ENCODE assay signal across 1 cellular context in the genomic region with DNA sequence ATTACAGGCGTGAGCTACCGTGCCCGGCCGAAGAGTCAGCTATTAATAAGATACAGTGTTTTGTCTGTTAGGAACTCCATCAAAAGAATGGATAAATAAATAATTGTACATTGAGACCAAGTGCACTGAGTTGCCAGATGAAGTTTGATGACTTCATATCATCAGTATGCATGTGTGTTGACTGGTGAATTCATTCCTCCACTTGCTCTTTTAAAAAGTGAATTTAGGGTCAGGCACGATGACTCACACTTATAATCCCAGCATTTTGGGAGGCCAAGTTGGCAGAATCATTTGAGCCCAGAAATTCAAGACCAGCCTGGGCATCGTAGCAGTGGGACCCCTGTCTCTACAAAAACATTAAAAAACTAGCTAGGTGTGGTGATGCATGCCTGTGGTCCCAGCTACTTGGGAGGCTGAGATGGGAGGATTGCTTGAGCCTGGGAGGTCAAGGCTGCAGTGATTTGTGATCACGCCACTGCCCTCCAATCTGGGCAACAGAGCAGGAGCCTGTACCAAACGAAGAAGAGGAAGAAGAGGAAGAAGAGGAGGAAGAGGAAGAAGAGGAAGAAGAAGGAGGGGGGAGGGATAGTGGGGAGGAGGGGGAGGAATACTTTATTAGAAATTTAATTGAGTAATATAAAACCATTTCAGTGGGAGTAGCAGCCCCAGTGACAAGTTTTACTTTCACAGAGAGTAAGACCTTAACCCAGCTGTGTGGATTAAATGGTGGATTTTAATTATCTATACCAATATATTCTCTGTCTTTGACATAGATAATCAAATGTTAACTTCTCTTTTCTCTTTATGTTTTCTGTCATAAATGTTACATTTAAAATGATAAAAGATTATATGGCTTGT.
TF ChIP-seq lines count a peak whose summit lies in the region.

No MANE protein-coding gene starts in this region.

TF ChIP-seq in HCT116, 20 proteins besides CTCF, POLR2A, EP300 and RAD21 (continued from another document):
- TF ChIP-seq, protein P1, sequence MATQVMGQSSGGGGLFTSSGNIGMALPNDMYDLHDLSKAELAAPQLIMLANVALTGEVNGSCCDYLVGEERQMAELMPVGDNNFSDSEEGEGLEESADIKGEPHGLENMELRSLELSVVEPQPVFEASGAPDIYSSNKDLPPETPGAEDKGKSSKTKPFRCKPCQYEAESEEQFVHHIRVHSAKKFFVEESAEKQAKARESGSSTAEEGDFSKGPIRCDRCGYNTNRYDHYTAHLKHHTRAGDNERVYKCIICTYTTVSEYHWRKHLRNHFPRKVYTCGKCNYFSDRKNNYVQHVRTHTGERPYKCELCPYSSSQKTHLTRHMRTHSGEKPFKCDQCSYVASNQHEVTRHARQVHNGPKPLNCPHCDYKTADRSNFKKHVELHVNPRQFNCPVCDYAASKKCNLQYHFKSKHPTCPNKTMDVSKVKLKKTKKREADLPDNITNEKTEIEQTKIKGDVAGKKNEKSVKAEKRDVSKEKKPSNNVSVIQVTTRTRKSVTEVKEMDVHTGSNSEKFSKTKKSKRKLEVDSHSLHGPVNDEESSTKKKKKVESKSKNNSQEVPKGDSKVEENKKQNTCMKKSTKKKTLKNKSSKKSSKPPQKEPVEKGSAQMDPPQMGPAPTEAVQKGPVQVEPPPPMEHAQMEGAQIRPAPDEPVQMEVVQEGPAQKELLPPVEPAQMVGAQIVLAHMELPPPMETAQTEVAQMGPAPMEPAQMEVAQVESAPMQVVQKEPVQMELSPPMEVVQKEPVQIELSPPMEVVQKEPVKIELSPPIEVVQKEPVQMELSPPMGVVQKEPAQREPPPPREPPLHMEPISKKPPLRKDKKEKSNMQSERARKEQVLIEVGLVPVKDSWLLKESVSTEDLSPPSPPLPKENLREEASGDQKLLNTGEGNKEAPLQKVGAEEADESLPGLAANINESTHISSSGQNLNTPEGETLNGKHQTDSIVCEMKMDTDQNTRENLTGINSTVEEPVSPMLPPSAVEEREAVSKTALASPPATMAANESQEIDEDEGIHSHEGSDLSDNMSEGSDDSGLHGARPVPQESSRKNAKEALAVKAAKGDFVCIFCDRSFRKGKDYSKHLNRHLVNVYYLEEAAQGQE (IDR thresholded peaks at IDR 0.05; ENCODE audit: low read depth), result no peak
- TF ChIP-seq CBX3 (IDR thresholded peaks at IDR 0.05; ENCODE audit: low read depth) (no peak), ZBTB33 (IDR thresholded peaks at IDR 0.05; ENCODE audit: extremely low read depth, insufficient replicate concordance, low read length) (no peak), MAX (IDR thresholded peaks at IDR 0.05) (no peak)
